Comparison of ENCODE assay signal across 1 cellular context in the genomic region with DNA sequence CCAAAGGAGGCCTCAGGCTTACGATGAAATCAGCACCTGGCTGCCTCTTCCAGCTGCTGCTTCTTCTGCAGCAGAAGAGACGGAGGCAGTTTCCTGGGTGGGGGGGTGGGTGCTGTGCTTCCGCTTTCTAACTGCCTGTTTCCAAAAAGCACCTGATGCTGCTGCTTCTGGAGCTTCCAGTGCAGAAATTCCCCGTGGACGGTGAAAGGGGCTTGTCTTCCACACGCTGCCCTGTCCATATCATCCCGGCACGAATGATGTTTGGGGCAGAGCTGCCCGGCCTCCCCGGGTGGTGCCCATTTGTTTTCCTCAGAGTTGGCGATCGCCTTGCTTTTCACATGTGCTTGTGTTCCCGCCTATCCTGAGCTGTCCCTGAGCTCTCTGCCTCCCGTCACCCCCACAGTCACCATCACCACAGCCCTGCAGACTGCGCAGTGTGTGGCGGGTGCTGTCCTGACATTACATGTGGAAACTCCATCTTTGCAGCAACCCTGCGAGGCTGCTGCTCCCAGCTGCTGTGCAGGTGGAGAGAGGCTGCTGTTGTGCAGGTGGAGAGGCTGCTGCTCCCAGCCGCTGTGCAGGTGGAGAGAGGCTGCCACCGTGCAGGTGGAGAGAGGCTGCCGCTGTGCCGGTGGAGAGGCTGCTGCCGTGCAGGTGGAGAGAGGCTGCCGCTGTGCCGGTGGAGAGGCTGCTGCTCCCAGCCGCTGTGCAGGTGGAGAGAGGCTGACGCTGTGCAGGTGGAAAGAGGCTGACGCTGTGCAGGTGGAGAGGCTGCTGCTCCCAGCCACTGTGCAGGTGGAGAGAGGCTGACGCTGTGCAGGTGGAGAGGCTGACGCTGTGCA.
A peak's percentile ranks its signal among the peaks of the same experiment; 100 is the strongest.
TF ChIP-seq lines count a peak whose summit lies in the region.

No MANE protein-coding gene starts in this region.

TF ChIP-seq in K562, 482 proteins besides CTCF, POLR2A, EP300 and RAD21 (continued from another document):
- peak; percentile 80 for TF ChIP-seq MGA (IDR thresholded peaks at IDR 0.05)
- TF ChIP-seq TCF3 (CRISPR knock-in tag; IDR thresholded peaks at IDR 0.05): no peak
- no peak; the same call in 1 of the 2 replicates for TF ChIP-seq ZBTB43 (CRISPR knock-in tag; IDR thresholded peaks at IDR 0.05)
- TF ChIP-seq RAD51 (IDR thresholded peaks at IDR 0.05; ENCODE audit: borderline replicate concordance, low read depth): no peak
- TF ChIP-seq YY1 (IDR thresholded peaks at IDR 0.05; ENCODE audit: borderline replicate concordance in 1 of 3, control insufficient read depth in 1 of 3, extremely low read depth in 1 of 3, insufficient read depth in 3 of 3, insufficient read length in 1 of 3, insufficient replicate concordance in 2 of 3, low read depth in 1 of 3, low read length in 2 of 3): no peak
- TF ChIP-seq, protein P1, sequence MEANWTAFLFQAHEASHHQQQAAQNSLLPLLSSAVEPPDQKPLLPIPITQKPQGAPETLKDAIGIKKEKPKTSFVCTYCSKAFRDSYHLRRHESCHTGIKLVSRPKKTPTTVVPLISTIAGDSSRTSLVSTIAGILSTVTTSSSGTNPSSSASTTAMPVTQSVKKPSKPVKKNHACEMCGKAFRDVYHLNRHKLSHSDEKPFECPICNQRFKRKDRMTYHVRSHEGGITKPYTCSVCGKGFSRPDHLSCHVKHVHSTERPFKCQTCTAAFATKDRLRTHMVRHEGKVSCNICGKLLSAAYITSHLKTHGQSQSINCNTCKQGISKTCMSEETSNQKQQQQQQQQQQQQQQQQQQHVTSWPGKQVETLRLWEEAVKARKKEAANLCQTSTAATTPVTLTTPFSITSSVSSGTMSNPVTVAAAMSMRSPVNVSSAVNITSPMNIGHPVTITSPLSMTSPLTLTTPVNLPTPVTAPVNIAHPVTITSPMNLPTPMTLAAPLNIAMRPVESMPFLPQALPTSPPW (CRISPR knock-in tag; IDR thresholded peaks at IDR 0.05): 0 out of 2 replicates have a peak, but pooled peaks have one; percentile 13
- 0 out of 2 replicates have a peak, but pooled peaks have one; percentile 31 for TF ChIP-seq TRIM28 (IDR thresholded peaks at IDR 0.05)
- TF ChIP-seq, protein P2, sequence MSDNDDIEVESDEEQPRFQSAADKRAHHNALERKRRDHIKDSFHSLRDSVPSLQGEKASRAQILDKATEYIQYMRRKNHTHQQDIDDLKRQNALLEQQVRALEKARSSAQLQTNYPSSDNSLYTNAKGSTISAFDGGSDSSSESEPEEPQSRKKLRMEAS (CRISPR knock-in tag; IDR thresholded peaks at IDR 0.05): peak; percentile 82
- TF ChIP-seq BRD4 (IDR thresholded peaks at IDR 0.05): no peak
- TF ChIP-seq CBX5 (IDR thresholded peaks at IDR 0.05; ENCODE audit: borderline replicate concordance, low read depth): peak; percentile 17; the same call in 1 of the 2 replicates
- peak; percentile 42; the same call in 1 of the 2 replicates for TF ChIP-seq FOXK1 (CRISPR knock-in tag; IDR thresholded peaks at IDR 0.05; ENCODE audit: borderline replicate concordance)
